ENCODE assay signal across 21 cellular contexts in genomic region chr1:9680828-9681227, GRCh38. TPM values are rescaled to one million over a fixed set of nuclear protein-coding genes. Genes with fewer than 3 reads are reported as not detected.
DNase-seq lines count a peak whose midpoint lies in the region; ATAC-seq, FAIRE-seq and TF ChIP-seq lines count a peak whose summit lies in the region.
"Had no signal": no experiment of that assay in that cellular context is flagged by ENCODE, and none has a peak within 500 bp of the region (broad histone marks: within the 10 kb centered on the region; RNA-seq: fewer than 3 reads in every experiment).

No MANE protein-coding gene starts in this region.

- TF ChIP-seq CTCF in CD14-positive monocyte (IDR thresholded peaks at IDR 0.05) (no peak), D721Med (IDR thresholded peaks at IDR 0.05; ENCODE audit: insufficient read depth, missing control alignments) (no peak)

- ATAC-seq in T-cell (replicated peaks in 1 of 4) (no peak), HG03045 (IDR thresholded peaks at IDR 0.05; ENCODE audit: unreplicated experiment) (no peak)
- ATAC-seq: left lobe of liver had no signal

- no peak overlapping the region for H3K4me3 Mint-ChIP-seq in CD14-positive monocyte
- peak overlapping the region in 1 of 3 donors; percentile 41 for H3K4me3 Mint-ChIP-seq in T-cell
- H3K4me3 Mint-ChIP-seq in immature natural killer cell: peak overlapping the region in 1 of 5 donors; percentile 4
- H3K4me3 Mint-ChIP-seq: type B pancreatic cell had no signal

- H3K9me3 Mint-ChIP-seq in CD14-positive monocyte (no peaks in the 10 kb centered on the region), T-cell (no peaks in the 10 kb centered on the region), immature natural killer cell (no peaks in the 10 kb centered on the region)
- H3K9me3 Mint-ChIP-seq: type B pancreatic cell had no signal

- DNase-seq in CD14-positive monocyte (ENCODE audit: low spot score): no peak
- peak; percentile 63 for DNase-seq in DMS79 treated with DMSO at 0.1 percent for 48 hours (lab: John Stamatoyannopoulos, UW)
- DNase-seq in T-cell: no peak
- no peak for DNase-seq in immature natural killer cell
- DNase-seq in GM03348 (ENCODE audit: low spot score): no peak
- DNase-seq in NCI-H345 treated with DMSO at 0.1 percent for 48 hours (lab: John Stamatoyannopoulos, UW; ENCODE audit: unreplicated experiment): no peak
- DNase-seq in D721Med (ENCODE audit: insufficient read length, low spot score): no peak
- DNase-seq: activated CD4-positive, alpha-beta T cell treated with anti-CD3 and anti-CD28 coated beads for 48 hours; activated T-cell treated with anti-CD3 and anti-CD28 coated beads, Interleukin-2, amount 50 U/mL, for 48 hours; AML-193; anterior cingulate cortex; cerebellar nuclear complex; DMS53; foreskin fibroblast; KBM-7; NCI-H1417 treated with DMSO at 0.1 percent for 48 hours; NCI-H2227 treated with DMSO at 0.1 percent for 48 hours had no signal

- no peak for FAIRE-seq in D721Med (lab: Jason Lieb, UNC)
- FAIRE-seq: endometrium had no signal

- intact Hi-C loops in CD14-positive monocyte (cut with micrococcal nuclease): loop anchor here in 1 of 2 donors (10.0 kb wide), 1 partner anchor 224 kb away; no protein-coding TSS in a partner anchor

- H3K27me3 Mint-ChIP-seq in CD14-positive monocyte (ENCODE audit: low read depth in 3 of 3) (no peaks in the 10 kb centered on the region), T-cell (no peaks in the 10 kb centered on the region), immature natural killer cell (ENCODE audit: low read depth in 3 of 3) (peaks cover 0 to 4% (median 1%) of the 10 kb centered on the region in 3 donors)

- POLR2A ChIA-PET in T-cell (lab: Charles Lee): no interaction called here

- H3K4me1 Mint-ChIP-seq in CD14-positive monocyte (peaks cover 62% of the 10 kb centered on the region), T-cell (peaks cover 69 to 77% (median 73%) of the 10 kb centered on the region in 3 donors), immature natural killer cell (peaks cover 73 to 77% of the 10 kb centered on the region in 2 donors)

- peak overlapping the region in 5 of 7 donors; percentile 19 to 72 (median 46) for H3K27ac Mint-ChIP-seq in CD14-positive monocyte
- peak overlapping the region; percentile 45 to 79 for H3K27ac Mint-ChIP-seq in T-cell
- peak overlapping the region; percentile 43 to 90 (median 55) for H3K27ac Mint-ChIP-seq in immature natural killer cell
- H3K27ac Mint-ChIP-seq: type B pancreatic cell had no signal

- CTCF ChIA-PET in T-cell (lab: Charles Lee): no interaction called here

- H3K36me3 Mint-ChIP-seq in CD14-positive monocyte (peaks cover 28 to 41% of the 10 kb centered on the region in 2 donors), T-cell (peaks cover 22% of the 10 kb centered on the region), immature natural killer cell (peaks cover 3 to 9% (median 3%) of the 10 kb centered on the region in 3 donors)
- H3K36me3 Mint-ChIP-seq: type B pancreatic cell had no signal

RNA-seq across cellular contexts. Expression of gene PIK3CD, which starts 29.3 kb away (rescaled TPM):
- polyA plus RNA-seq in CD14-positive monocyte: 10 to 100 TPM; 33.2 to 52.2 TPM
- 100 to 1,000 TPM; 246 to 313 (median 280) TPM for total RNA-seq in T-cell
- 100 to 1,000 TPM in 1 of 3 donors, 10 to 100 TPM in 2; 43.4 to 133 (median 49.0) TPM for polyA plus RNA-seq in immature natural killer cell
